In the genomic region with DNA sequence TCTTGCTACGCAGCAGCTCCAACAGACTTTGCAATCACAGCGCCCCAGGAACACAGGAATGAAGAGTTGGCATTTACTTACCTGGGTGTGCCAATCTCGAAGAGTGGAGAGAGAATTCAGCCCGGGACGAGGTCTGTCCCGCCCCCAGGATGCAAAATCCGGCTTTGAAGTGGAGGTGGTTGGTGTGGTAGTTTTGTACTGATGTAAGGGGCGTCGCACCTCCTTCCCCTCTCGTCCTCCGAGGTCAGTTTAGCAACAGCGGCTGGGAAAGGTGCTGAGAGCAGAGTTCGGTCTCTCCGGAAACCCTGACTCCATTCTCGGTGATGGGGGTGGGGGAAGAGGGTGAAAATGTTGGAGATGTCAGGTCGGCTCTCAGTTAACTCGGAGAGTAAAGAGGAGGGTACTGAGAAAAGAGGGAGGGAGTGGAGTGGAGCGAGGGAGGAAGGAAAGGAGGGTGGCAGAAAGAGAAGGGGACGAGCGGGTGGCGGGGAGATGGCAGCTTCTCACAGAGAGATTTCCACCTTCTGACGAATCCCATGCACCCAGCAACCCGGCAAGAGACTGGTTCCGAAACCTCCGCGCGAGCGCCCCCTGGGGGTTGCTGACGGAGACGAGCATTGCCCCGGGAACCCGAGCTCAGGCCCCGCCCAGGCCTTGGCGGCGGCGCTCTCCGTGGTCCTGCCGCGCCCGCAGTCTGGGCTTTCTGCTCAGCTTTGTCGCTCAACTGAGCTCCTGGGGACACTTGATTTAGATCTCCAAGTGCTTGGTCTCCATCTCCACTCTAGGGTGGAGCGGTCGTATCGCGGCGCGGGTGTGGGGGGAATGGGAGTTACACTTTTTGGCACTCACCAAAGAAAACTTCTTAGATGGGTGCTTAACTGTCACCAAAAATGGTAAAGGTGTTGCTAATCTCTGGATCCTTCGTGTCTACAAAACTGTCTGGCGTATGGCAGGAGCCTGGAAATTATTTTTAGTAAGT, we compare ENCODE assay signal across 9 cellular contexts. TPM values are rescaled to one million over a fixed set of nuclear protein-coding genes. Genes with fewer than 3 reads are reported as not detected.
DNase-seq lines count a peak whose midpoint lies in the region; ATAC-seq, FAIRE-seq and TF ChIP-seq lines count a peak whose summit lies in the region.
"Had no signal": no experiment of that assay in that cellular context is flagged by ENCODE, and none has a peak within 500 bp of the region (broad histone marks: within the 10 kb centered on the region; RNA-seq: fewer than 3 reads in every experiment).

TSS of gene CPNE4 (minus strand) at position 529 of the 979 bp plus-strand sequence.

- intact Hi-C loops in kidney (cut with DNase I) = loop anchor here (10.0 kb wide), 1 partner anchor 240 kb away; no protein-coding TSS in a partner anchor

- DNase-seq in NCI-H2196 treated with DMSO at 0.1 percent for 48 hours (lab: John Stamatoyannopoulos, UW; ENCODE audit: unreplicated experiment) (peak; percentile 86), WTC11 (ENCODE audit: low spot score) (peak; percentile 97), cerebellar cortex (ENCODE audit: low spot score) (peak; percentile 51), kidney (peak; percentile 88)
- peak; percentile 83 for DNase-seq in stimulated activated CD4-positive, alpha-beta T cell treated with anti-CD3 and anti-CD28 coated beads, Interleukin-15, amount 100 ng/mL, for 24 hours

- no peak for FAIRE-seq in kidney (lab: Jason Lieb, UNC)
- FAIRE-seq: G401.6 had no signal

- H3K27ac ChIP-seq in 22Rv1 = peak within 1 kb of the TSS; percentile 73
- no peak within 1 kb of the TSS for H3K27ac ChIP-seq in kidney (ENCODE audit: low read depth in 2 of 2, low read length in 2 of 2)

- CTCF ChIA-PET in WTC11 (lab: Charles Lee) = interaction anchor here (0.6 to 3.4 kb wide), 70 partner anchors 8 to 1009 kb away, joined by 3 to 57 read pairs (median 4); partner anchors contain the start of genes ASTE1 and NEK11

- POLR2A ChIA-PET in WTC11 (lab: Charles Lee) = interaction anchor here (0.6 to 0.7 kb wide), 3 partner anchors 210 to 1048 kb away, joined by 3 read pairs; no protein-coding TSS in a partner anchor

- TF ChIP-seq CTCF in 22Rv1 (IDR thresholded peaks at IDR 0.05) (peak; percentile 93), WTC11 (IDR thresholded peaks at IDR 0.05) (peak; percentile 92), kidney (IDR thresholded peaks at IDR 0.05; ENCODE audit: borderline replicate concordance, extremely low read depth, insufficient read depth) (peak; percentile 62)

- ATAC-seq in GM18508 (IDR thresholded peaks at IDR 0.05; ENCODE audit: insufficient read depth, unreplicated experiment) (peak; percentile 70), HG03159 (IDR thresholded peaks at IDR 0.05; ENCODE audit: unreplicated experiment) (peak; percentile 90), WTC11 (peak; percentile 89)

- no peaks in the 10 kb centered on the region for H3K9me3 ChIP-seq in kidney (ENCODE audit: control insufficient read depth in 1 of 2, low read length in 2 of 2)

- H3K36me3 ChIP-seq in kidney (ENCODE audit: control insufficient read depth in 1 of 2, insufficient read depth in 2 of 2, low read length in 2 of 2) = no peaks in the 10 kb centered on the region

- H3K4me3 Mint-ChIP-seq in WTC11 = peak within 1 kb of the TSS; percentile 94

- H3K27ac Mint-ChIP-seq in WTC11 = peak within 1 kb of the TSS; percentile 64

- peak within 1 kb of the TSS in 1 of 2 donors; percentile 40 for H3K4me3 ChIP-seq in kidney (ENCODE audit: low read length in 2 of 2)

- peaks cover 42% of the 10 kb centered on the region for H3K27me3 Mint-ChIP-seq in WTC11 (ENCODE audit: low read depth)

- no peaks in the 10 kb centered on the region for H3K9me3 Mint-ChIP-seq in WTC11

- H3K4me1 Mint-ChIP-seq in WTC11 = peaks cover 11% of the 10 kb centered on the region

- H3K36me3 Mint-ChIP-seq in WTC11 = no peaks in the 10 kb centered on the region

- H3K4me1 ChIP-seq in kidney (ENCODE audit: control insufficient read depth in 1 of 2, insufficient read depth in 1 of 2, low read depth in 1 of 2, low read length in 2 of 2) = peaks cover 0 to 3% of the 10 kb centered on the region in 2 donors

- no peak within 1 kb of the TSS for H3K9ac ChIP-seq in kidney (ENCODE audit: low read length in 2 of 2)

TF ChIP-seq in WTC11, 78 proteins besides CTCF, POLR2A, EP300 and RAD21 (continues in another document):
- TF ChIP-seq SMAD3 (CRISPR knock-in tag; IDR thresholded peaks at IDR 0.05; ENCODE audit: borderline replicate concordance) (peak; percentile 78; the same call in 1 of the 2 replicates), USF2 (CRISPR knock-in tag; IDR thresholded peaks at IDR 0.05) (peak; percentile 31; the same call in 1 of the 2 replicates), IRF1 (CRISPR knock-in tag; IDR thresholded peaks at IDR 0.05) (peak; percentile 46; the same call in 1 of the 2 replicates), NFE2L1 (CRISPR knock-in tag; IDR thresholded peaks at IDR 0.05) (0 out of 2 replicates have a peak, but pooled peaks have one; percentile 54), ZNF263 (CRISPR knock-in tag; IDR thresholded peaks at IDR 0.05; ENCODE audit: low read depth) (no peak), FOXK1 (CRISPR knock-in tag; IDR thresholded peaks at IDR 0.05) (peak; percentile 72), OVOL2 (CRISPR knock-in tag; IDR thresholded peaks at IDR 0.05; ENCODE audit: borderline replicate concordance) (no peak), TEAD1 (CRISPR knock-in tag; IDR thresholded peaks at IDR 0.05) (peak; percentile 62; the same call in 1 of the 2 replicates), CBFB (CRISPR knock-in tag; IDR thresholded peaks at IDR 0.05; ENCODE audit: low read depth) (peak; percentile 94; the same call in 1 of the 2 replicates), NR2C2 (CRISPR knock-in tag; IDR thresholded peaks at IDR 0.05) (0 out of 2 replicates have a peak, but pooled peaks have one; percentile 41)
- TF ChIP-seq, protein P1, sequence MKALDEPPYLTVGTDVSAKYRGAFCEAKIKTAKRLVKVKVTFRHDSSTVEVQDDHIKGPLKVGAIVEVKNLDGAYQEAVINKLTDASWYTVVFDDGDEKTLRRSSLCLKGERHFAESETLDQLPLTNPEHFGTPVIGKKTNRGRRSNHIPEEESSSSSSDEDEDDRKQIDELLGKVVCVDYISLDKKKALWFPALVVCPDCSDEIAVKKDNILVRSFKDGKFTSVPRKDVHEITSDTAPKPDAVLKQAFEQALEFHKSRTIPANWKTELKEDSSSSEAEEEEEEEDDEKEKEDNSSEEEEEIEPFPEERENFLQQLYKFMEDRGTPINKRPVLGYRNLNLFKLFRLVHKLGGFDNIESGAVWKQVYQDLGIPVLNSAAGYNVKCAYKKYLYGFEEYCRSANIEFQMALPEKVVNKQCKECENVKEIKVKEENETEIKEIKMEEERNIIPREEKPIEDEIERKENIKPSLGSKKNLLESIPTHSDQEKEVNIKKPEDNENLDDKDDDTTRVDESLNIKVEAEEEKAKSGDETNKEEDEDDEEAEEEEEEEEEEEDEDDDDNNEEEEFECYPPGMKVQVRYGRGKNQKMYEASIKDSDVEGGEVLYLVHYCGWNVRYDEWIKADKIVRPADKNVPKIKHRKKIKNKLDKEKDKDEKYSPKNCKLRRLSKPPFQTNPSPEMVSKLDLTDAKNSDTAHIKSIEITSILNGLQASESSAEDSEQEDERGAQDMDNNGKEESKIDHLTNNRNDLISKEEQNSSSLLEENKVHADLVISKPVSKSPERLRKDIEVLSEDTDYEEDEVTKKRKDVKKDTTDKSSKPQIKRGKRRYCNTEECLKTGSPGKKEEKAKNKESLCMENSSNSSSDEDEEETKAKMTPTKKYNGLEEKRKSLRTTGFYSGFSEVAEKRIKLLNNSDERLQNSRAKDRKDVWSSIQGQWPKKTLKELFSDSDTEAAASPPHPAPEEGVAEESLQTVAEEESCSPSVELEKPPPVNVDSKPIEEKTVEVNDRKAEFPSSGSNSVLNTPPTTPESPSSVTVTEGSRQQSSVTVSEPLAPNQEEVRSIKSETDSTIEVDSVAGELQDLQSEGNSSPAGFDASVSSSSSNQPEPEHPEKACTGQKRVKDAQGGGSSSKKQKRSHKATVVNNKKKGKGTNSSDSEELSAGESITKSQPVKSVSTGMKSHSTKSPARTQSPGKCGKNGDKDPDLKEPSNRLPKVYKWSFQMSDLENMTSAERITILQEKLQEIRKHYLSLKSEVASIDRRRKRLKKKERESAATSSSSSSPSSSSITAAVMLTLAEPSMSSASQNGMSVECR (CRISPR knock-in tag; IDR thresholded peaks at IDR 0.05; ENCODE audit: borderline replicate concordance) = peak; percentile 92
- TF ChIP-seq, protein P2, sequence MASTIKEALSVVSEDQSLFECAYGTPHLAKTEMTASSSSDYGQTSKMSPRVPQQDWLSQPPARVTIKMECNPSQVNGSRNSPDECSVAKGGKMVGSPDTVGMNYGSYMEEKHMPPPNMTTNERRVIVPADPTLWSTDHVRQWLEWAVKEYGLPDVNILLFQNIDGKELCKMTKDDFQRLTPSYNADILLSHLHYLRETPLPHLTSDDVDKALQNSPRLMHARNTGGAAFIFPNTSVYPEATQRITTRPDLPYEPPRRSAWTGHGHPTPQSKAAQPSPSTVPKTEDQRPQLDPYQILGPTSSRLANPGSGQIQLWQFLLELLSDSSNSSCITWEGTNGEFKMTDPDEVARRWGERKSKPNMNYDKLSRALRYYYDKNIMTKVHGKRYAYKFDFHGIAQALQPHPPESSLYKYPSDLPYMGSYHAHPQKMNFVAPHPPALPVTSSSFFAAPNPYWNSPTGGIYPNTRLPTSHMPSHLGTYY (CRISPR knock-in tag; IDR thresholded peaks at IDR 0.05) = no peak

RNA-seq across cellular contexts. Expression of gene CPNE4, which starts in this region (rescaled TPM):
- total RNA-seq in WTC11 (2021) (1.7 to 2.6 TPM (median 2.4 TPM) in 3 replicates), kidney (0.79 TPM)
- 1.2 TPM for polyA plus RNA-seq in kidney (ENCODE audit: insufficient read depth, low read depth, low replicate concordance)
